In the genomic region with DNA sequence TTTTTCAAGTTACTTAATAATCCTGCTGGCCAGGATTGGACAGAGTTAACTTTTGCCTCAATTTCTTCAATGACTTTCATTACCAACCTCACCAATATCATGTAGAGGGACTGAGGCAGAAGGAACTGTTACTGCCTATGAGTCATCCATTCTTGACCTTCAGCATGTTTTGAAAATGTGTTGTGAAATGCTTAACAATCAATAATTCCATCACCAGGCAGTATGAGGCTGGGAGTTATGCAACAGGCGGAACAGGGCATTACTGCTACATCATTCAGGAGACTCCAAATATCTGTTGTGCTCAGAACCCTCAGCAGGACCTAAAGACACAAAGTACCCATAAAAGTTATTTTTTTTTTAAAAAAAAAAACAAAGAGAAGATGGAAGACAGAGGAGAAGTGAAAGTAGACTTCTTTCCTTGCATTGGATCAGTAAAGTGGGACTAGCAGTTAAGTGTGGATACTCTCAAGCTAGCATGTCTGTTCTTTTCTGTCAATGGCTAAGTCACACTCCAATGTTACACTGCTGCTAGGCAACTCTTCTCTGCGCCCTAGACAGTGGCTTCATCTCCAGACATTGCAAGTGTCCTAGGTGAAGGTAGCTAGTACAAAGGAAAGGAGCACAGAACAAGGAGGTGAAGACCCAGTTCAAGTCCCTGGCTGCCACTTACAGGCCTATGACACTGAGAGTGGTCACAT, we compare ENCODE assay signal across 13 cellular contexts.
DNase-seq lines count a peak whose midpoint lies in the region; ATAC-seq and TF ChIP-seq lines count a peak whose summit lies in the region.
"Had no signal": no experiment of that assay in that cellular context is flagged by ENCODE, and none has a peak within 500 bp of the region (broad histone marks: within the 10 kb centered on the region; RNA-seq: fewer than 3 reads in every experiment).

No MANE protein-coding gene starts in this region.

- no peak overlapping the region for H3K27ac Mint-ChIP-seq in GM23338

- POLR2A ChIA-PET in HEK293T (lab: Yijun Ruan, JAX), result no interaction called here

- H3K4me3 ChIP-seq in AG09309 (ENCODE audit: control insufficient read depth, low read depth, low read length) (no peak overlapping the region), left lung (no peak overlapping the region), GM23338 (no peak overlapping the region)
- H3K4me3 ChIP-seq: uterus had no signal

- H3K36me3 ChIP-seq in left lung, result no peaks in the 10 kb centered on the region
- H3K36me3 ChIP-seq in GM23338 (ENCODE audit: insufficient read depth), result no peaks in the 10 kb centered on the region
- H3K36me3 ChIP-seq: uterus had no signal

- no peak overlapping the region for H3K4me2 ChIP-seq in GM23338
- H3K4me2 ChIP-seq: KMS-11 had no signal

- CTCF ChIA-PET in HEK293T (lab: Yijun Ruan, JAX), result no interaction called here

- no peaks in the 10 kb centered on the region for H3K9me2 ChIP-seq in GM23338 (ENCODE audit: insufficient read depth)

- intact Hi-C loops in left lung (cut with DNase I), result no loop called here

- H3K4me1 ChIP-seq in left lung (peaks cover 0 to 44% of the 10 kb centered on the region in 2 donors), GM23338 (ENCODE audit: insufficient read depth) (no peaks in the 10 kb centered on the region)
- H3K4me1 ChIP-seq: uterus had no signal

- H4K20me1 ChIP-seq in GM23338 (replicated peaks; ENCODE audit: insufficient read depth), result no peaks in the 10 kb centered on the region

- in situ Hi-C loops in KBM-7 (cut with MboI; ENCODE audit: low pct_unique_long_range_greater_than_20kb, low sequenced_read_pairs), result no loop called here

- no peaks in the 10 kb centered on the region for H3F3A ChIP-seq in GM23338 (replicated peaks; ENCODE audit: low read depth)

- peaks cover 4% of the 10 kb centered on the region; the same call in 2 of the 3 replicates for H3K4me1 Mint-ChIP-seq in GM23338

- no peaks in the 10 kb centered on the region for H3K9me3 ChIP-seq in left lung
- H3K9me3 ChIP-seq: uterus had no signal

- H3K27me3 Mint-ChIP-seq in GM23338 (ENCODE audit: insufficient read depth, low read depth, poor library complexity), result no peaks in the 10 kb centered on the region

- H3K27me3 ChIP-seq in left lung (no peaks in the 10 kb centered on the region), GM23338 (ENCODE audit: insufficient read depth) (no peaks in the 10 kb centered on the region)
- H3K27me3 ChIP-seq: uterus had no signal

- H3K27ac ChIP-seq in left lung, result peak overlapping the region in 1 of 2 donors; percentile 55
- no peak overlapping the region for H3K27ac ChIP-seq in GM23338 (ENCODE audit: low read depth)
- H3K27ac ChIP-seq: KMS-11, uterus had no signal

- H3K36me3 Mint-ChIP-seq in GM23338 (ENCODE audit: low read depth), result no peaks in the 10 kb centered on the region

- DNase-seq in AG09309 (ENCODE audit: low read depth) (peak; percentile 66), KBM-7 (peak; percentile 36), amniotic epithelial cell (ENCODE audit: low read depth) (peak; percentile 80), left lung (no peak), GM23338 (ENCODE audit: low spot score) (no peak), hepatic stellate cell (ENCODE audit: low spot score) (no peak), HEK293T (ENCODE audit: extremely low spot score) (no peak)
- DNase-seq: activated CD8-positive, alpha-beta memory T cell treated with anti-CD3 and anti-CD28 coated beads, Interleukin-2, amount 50 U/mL, for 48 hours; SHP77 treated with DMSO at 0.1 percent for 48 hours; stimulated activated CD4-positive, alpha-beta T cell treated with anti-CD3 and anti-CD28 coated beads, Interleukin-4, amount 100 ng/mL, for 4 hours; uterus had no signal

- H3K9me3 Mint-ChIP-seq in GM23338, result no peaks in the 10 kb centered on the region

- H2AFZ ChIP-seq in GM23338, result no peak overlapping the region

- H3K4me3 Mint-ChIP-seq in GM23338, result no peak overlapping the region

- ATAC-seq in left lung, result peak; percentile 81
- ATAC-seq in HG03571 (IDR thresholded peaks at IDR 0.05; ENCODE audit: unreplicated experiment), result no peak
- ATAC-seq in GM23338, result no peak

- TF ChIP-seq CTCF in AG09309 (IDR thresholded peaks at IDR 0.05; ENCODE audit: control insufficient read depth, insufficient read depth, low read depth, low read length, missing control alignments) (no peak), left lung (IDR thresholded peaks at IDR 0.05) (no peak), GM23338 (conservative IDR thresholded peaks at IDR 0.05; ENCODE audit: low read depth in 2 of 2) (no peak)

- H3K79me2 ChIP-seq in GM23338 (replicated peaks; ENCODE audit: insufficient read depth), result no peaks in the 10 kb centered on the region

TF ChIP-seq in GM23338, 12 proteins besides CTCF, POLR2A, EP300 and RAD21 (continues in another document):
- TF ChIP-seq CREB1 (CRISPR knock-in tag; IDR thresholded peaks at IDR 0.05; ENCODE audit: low read depth), result no peak
- no peak for TF ChIP-seq STAT1 (IDR thresholded peaks at IDR 0.05; ENCODE audit: unreplicated experiment)
- TF ChIP-seq ZNF331 (CRISPR knock-in tag; IDR thresholded peaks at IDR 0.05; ENCODE audit: low read depth), result no peak

TF ChIP-seq in HEK293T, 16 proteins besides CTCF, POLR2A, EP300 and RAD21:
- TF ChIP-seq BHLHE40 (IDR thresholded peaks at IDR 0.05; ENCODE audit: borderline replicate concordance) (no peak), L3MBTL2 (conservative IDR thresholded peaks at IDR 0.05) (no peak), SP1 (IDR thresholded peaks at IDR 0.05) (no peak), FOXA1 (IDR thresholded peaks at IDR 0.05) (no peak), HDGF (IDR thresholded peaks at IDR 0.05; ENCODE audit: borderline replicate concordance) (no peak)

Comparison
In these comparisons a context has a peak if more than half of its experiments do, and no peak if none do; other contexts are left out.
1. DNase-seq: peak in AG09309 (single experiment), KBM-7 (single experiment) and amniotic epithelial cell (single experiment); none in left lung (0 of 2), GM23338 (single experiment), hepatic stellate cell (single experiment) and HEK293T (single experiment).